20 cellular contexts compared by ENCODE assay signal in genomic region chr15:27454281-27455060, GRCh38.
DNase-seq lines count a peak whose midpoint lies in the region; FAIRE-seq and TF ChIP-seq lines count a peak whose summit lies in the region.
"Had no signal": no experiment of that assay in that cellular context is flagged by ENCODE, and none has a peak within 500 bp of the region (broad histone marks: within the 10 kb centered on the region; RNA-seq: fewer than 3 reads in every experiment).

No MANE protein-coding gene starts in this region.

- no peaks in the 10 kb centered on the region for H4K20me1 ChIP-seq in astrocyte (ENCODE audit: insufficient read depth, low read length)

- H3K27ac Mint-ChIP-seq in astrocyte (ENCODE audit: unreplicated experiment): no peak overlapping the region
- H3K27ac Mint-ChIP-seq in activated T-helper 2 cell treated with anti-CD3 and anti-CD28 coated beads, Interferon-gamma antibody, Interleukin-2, Interleukin-4, amounts not matched to agents 10 μg/mL and 5 μg/mL and 100 μg/mL, durations not matched to agents 14 hours and 24 hours and 36 hours: no peak overlapping the region
- H3K27ac Mint-ChIP-seq: activated CD4-positive, alpha-beta T cell treated with anti-CD3 and anti-CD28 coated beads for 36 hours; activated naive CD4-positive, alpha-beta T cell treated with anti-CD3 and anti-CD28 coated beads, Interleukin-2, amount 10 ng/mL, durations not matched to agents 7 days and 5 days; progenitor cell of endocrine pancreas had no signal

- TF ChIP-seq CTCF in astrocyte (IDR thresholded peaks at IDR 0.05; ENCODE audit: insufficient read depth, low read depth, low read length): no peak
- no peak for TF ChIP-seq CTCF in foreskin fibroblast (IDR thresholded peaks at IDR 0.05; ENCODE audit: low read depth, low read length)

- peaks cover 1% of the 10 kb centered on the region for H3K27me3 Mint-ChIP-seq in astrocyte (ENCODE audit: low read depth, unreplicated experiment)
- no peaks in the 10 kb centered on the region for H3K27me3 Mint-ChIP-seq in activated T-helper 2 cell treated with anti-CD3 and anti-CD28 coated beads, Interferon-gamma antibody, Interleukin-2, Interleukin-4, amounts not matched to agents 10 μg/mL and 5 μg/mL and 100 μg/mL, durations not matched to agents 14 hours and 24 hours and 36 hours (ENCODE audit: low read depth)
- H3K27me3 Mint-ChIP-seq: activated CD4-positive, alpha-beta T cell treated with anti-CD3 and anti-CD28 coated beads for 36 hours; activated naive CD4-positive, alpha-beta T cell treated with anti-CD3 and anti-CD28 coated beads, Interleukin-2, amount 10 ng/mL, durations not matched to agents 7 days and 5 days; progenitor cell of endocrine pancreas had no signal

- intact Hi-C loops in activated T-helper 2 cell treated with anti-CD3 and anti-CD28 coated beads, Interferon-gamma antibody, Interleukin-2, Interleukin-4, amounts not matched to agents 10 μg/mL and 5 μg/mL and 100 μg/mL, durations not matched to agents 14 hours and 24 hours and 36 hours (cut with micrococcal nuclease): no loop called here

- H3K9me3 Mint-ChIP-seq in astrocyte (ENCODE audit: unreplicated experiment): no peaks in the 10 kb centered on the region
- H3K9me3 Mint-ChIP-seq in activated T-helper 2 cell treated with anti-CD3 and anti-CD28 coated beads, Interferon-gamma antibody, Interleukin-2, Interleukin-4, amounts not matched to agents 10 μg/mL and 5 μg/mL and 100 μg/mL, durations not matched to agents 14 hours and 24 hours and 36 hours: peaks cover 34% of the 10 kb centered on the region

- H3K36me3 ChIP-seq in astrocyte (ENCODE audit: insufficient read depth, low read length) (no peaks in the 10 kb centered on the region), SJCRH30 (no peaks in the 10 kb centered on the region)
- H3K36me3 ChIP-seq: left ventricle myocardium inferior, suprapubic skin had no signal

- DNase-seq in A172 (ENCODE audit: low spot score) (peak; percentile 48), HT1080 (ENCODE audit: low read depth) (peak; percentile 97), astrocyte (ENCODE audit: low read depth) (peak; percentile 96), foreskin fibroblast (peak; percentile 46 to 58), nucleus accumbens (lab: John Stamatoyannopoulos, UW) (no peak), SJCRH30 (no peak), cerebellum (ENCODE audit: low spot score) (no peak)
- DNase-seq in activated T-helper 2 cell treated with anti-CD3 and anti-CD28 coated beads, Interferon-gamma antibody, Interleukin-2, Interleukin-4, amounts not matched to agents 10 μg/mL and 5 μg/mL and 100 μg/mL, durations not matched to agents 14 hours and 24 hours and 36 hours (ENCODE audit: low spot score): no peak
- DNase-seq: 8988T; activated CD4-positive, alpha-beta T cell treated with anti-CD3 and anti-CD28 coated beads for 36 hours; activated naive CD4-positive, alpha-beta T cell treated with anti-CD3 and anti-CD28 coated beads, Interleukin-2, amount 10 ng/mL, durations not matched to agents 7 days and 5 days; Caco-2; effector memory CD4-positive, alpha-beta T cell; left ventricle myocardium inferior; NCI-H1694 treated with DMSO at 0.1 percent for 48 hours; NCI-H69; RPMI8226 had no signal

- H3K27me3 ChIP-seq in astrocyte (ENCODE audit: insufficient read depth, low read length) (no peaks in the 10 kb centered on the region), SJCRH30 (no peaks in the 10 kb centered on the region)
- H3K27me3 ChIP-seq: suprapubic skin had no signal

- H3K9ac ChIP-seq in astrocyte (ENCODE audit: low read length): peak overlapping the region; percentile 58

- H3K36me3 Mint-ChIP-seq in astrocyte (ENCODE audit: low read depth, unreplicated experiment): no peaks in the 10 kb centered on the region
- H3K36me3 Mint-ChIP-seq in activated T-helper 2 cell treated with anti-CD3 and anti-CD28 coated beads, Interferon-gamma antibody, Interleukin-2, Interleukin-4, amounts not matched to agents 10 μg/mL and 5 μg/mL and 100 μg/mL, durations not matched to agents 14 hours and 24 hours and 36 hours (ENCODE audit: low read depth): no peaks in the 10 kb centered on the region
- H3K36me3 Mint-ChIP-seq: activated naive CD4-positive, alpha-beta T cell treated with anti-CD3 and anti-CD28 coated beads, Interleukin-2, amount 10 ng/mL, durations not matched to agents 7 days and 5 days had no signal

- H3K4me3 Mint-ChIP-seq in astrocyte (ENCODE audit: unreplicated experiment): no peak overlapping the region
- H3K4me3 Mint-ChIP-seq in activated T-helper 2 cell treated with anti-CD3 and anti-CD28 coated beads, Interferon-gamma antibody, Interleukin-2, Interleukin-4, amounts not matched to agents 10 μg/mL and 5 μg/mL and 100 μg/mL, durations not matched to agents 14 hours and 24 hours and 36 hours (ENCODE audit: low read depth): no peak overlapping the region
- H3K4me3 Mint-ChIP-seq: activated CD4-positive, alpha-beta T cell treated with anti-CD3 and anti-CD28 coated beads for 36 hours; activated naive CD4-positive, alpha-beta T cell treated with anti-CD3 and anti-CD28 coated beads, Interleukin-2, amount 10 ng/mL, durations not matched to agents 7 days and 5 days had no signal

- peaks cover 13% of the 10 kb centered on the region for H3K4me1 Mint-ChIP-seq in astrocyte (ENCODE audit: low read depth, unreplicated experiment)
- no peaks in the 10 kb centered on the region for H3K4me1 Mint-ChIP-seq in activated T-helper 2 cell treated with anti-CD3 and anti-CD28 coated beads, Interferon-gamma antibody, Interleukin-2, Interleukin-4, amounts not matched to agents 10 μg/mL and 5 μg/mL and 100 μg/mL, durations not matched to agents 14 hours and 24 hours and 36 hours (ENCODE audit: low read depth)
- H3K4me1 Mint-ChIP-seq: activated CD4-positive, alpha-beta T cell treated with anti-CD3 and anti-CD28 coated beads for 36 hours; activated naive CD4-positive, alpha-beta T cell treated with anti-CD3 and anti-CD28 coated beads, Interleukin-2, amount 10 ng/mL, durations not matched to agents 7 days and 5 days had no signal

- H3K4me1 ChIP-seq in astrocyte (ENCODE audit: insufficient read depth, low read length) (peaks cover 22% of the 10 kb centered on the region), SJCRH30 (no peaks in the 10 kb centered on the region)
- H3K4me1 ChIP-seq: Caco-2, left ventricle myocardium inferior had no signal

- H3K9me3 ChIP-seq in astrocyte (ENCODE audit: insufficient read depth, low read depth, low read length): no peaks in the 10 kb centered on the region
- no peaks in the 10 kb centered on the region for H3K9me3 ChIP-seq in SJCRH30 (replicated peaks)
- H3K9me3 ChIP-seq: Caco-2, left ventricle myocardium inferior, suprapubic skin had no signal

- peak overlapping the region; percentile 29 for H2AFZ ChIP-seq in astrocyte (ENCODE audit: low read depth, low read length)

- peak; percentile 80 for FAIRE-seq in astrocyte (lab: Jason Lieb, UNC)
- FAIRE-seq: GM19239 had no signal

- H3K4me2 ChIP-seq in astrocyte (ENCODE audit: low read length): peak overlapping the region; percentile 79

- H3K4me3 ChIP-seq in astrocyte (ENCODE audit: insufficient read depth, low read depth, low read length) (peak overlapping the region; percentile 25), foreskin fibroblast (ENCODE audit: low read depth in 1 of 2, low read length in 2 of 2) (no peak overlapping the region), SJCRH30 (no peak overlapping the region)
- H3K4me3 ChIP-seq: left ventricle myocardium inferior, suprapubic skin had no signal

- H3K27ac ChIP-seq in astrocyte (ENCODE audit: low read depth, low read length) (peak overlapping the region; percentile 81), SJCRH30 (no peak overlapping the region)
- H3K27ac ChIP-seq: left ventricle myocardium inferior, suprapubic skin had no signal

- H3K79me2 ChIP-seq in astrocyte (ENCODE audit: insufficient read depth, low read length): no peaks in the 10 kb centered on the region

Comparison
In these comparisons a context has a peak if more than half of its experiments do, and no peak if none do; other contexts are left out.
1. DNase-seq: peak in A172 (single experiment), HT1080 (single experiment), astrocyte (single experiment) and foreskin fibroblast (2 of 2); none in activated T-helper 2 cell treated with anti-CD3 and anti-CD28 coated beads, Interferon-gamma antibody, Interleukin-2, Interleukin-4, amounts not matched to agents 10 μg/mL and 5 μg/mL and 100 μg/mL, durations not matched to agents 14 hours and 24 hours and 36 hours (single experiment), nucleus accumbens (0 of 56), SJCRH30 (0 of 2) and cerebellum (single experiment).